ENCODE assay signal across 28 cellular contexts in genomic region chr5:43236633-43237355, GRCh38. TPM values are rescaled to one million over a fixed set of nuclear protein-coding genes. Genes with fewer than 3 reads are reported as not detected.
A peak's percentile ranks its signal among the peaks of the same experiment; 100 is the strongest.
DNase-seq lines count a peak whose midpoint lies in the region; ATAC-seq and TF ChIP-seq lines count a peak whose summit lies in the region.
"Had no signal": no experiment of that assay in that cellular context is flagged by ENCODE, and none has a peak within 500 bp of the region (broad histone marks: within the 10 kb centered on the region; RNA-seq: fewer than 3 reads in every experiment).

No MANE protein-coding gene starts in this region.

- H3K4me1 ChIP-seq in OCI-LY3 (ENCODE audit: low read length) (peaks cover 25% of the 10 kb centered on the region), mucosa of descending colon (ENCODE audit: low read depth) (peaks cover 2% of the 10 kb centered on the region)
- H3K4me1 ChIP-seq: BE2C had no signal

- no peaks in the 10 kb centered on the region for H3K9me3 ChIP-seq in OCI-LY3 (ENCODE audit: insufficient read depth, low read length)
- H3K9me3 ChIP-seq in mucosa of descending colon: no peaks in the 10 kb centered on the region
- H3K9me3 ChIP-seq: BE2C had no signal

- no peaks in the 10 kb centered on the region for H3K79me2 ChIP-seq in OCI-LY3 (ENCODE audit: low read length)

- H3K4me2 ChIP-seq in OCI-LY3 (ENCODE audit: low read length): peak overlapping the region; percentile 50

- H3K27me3 ChIP-seq in OCI-LY3 (ENCODE audit: low read depth, low read length): no peaks in the 10 kb centered on the region
- H3K27me3 ChIP-seq: BE2C had no signal

- TF ChIP-seq CTCF in OCI-LY3 (IDR thresholded peaks at IDR 0.05; ENCODE audit: low read depth, low read length): no peak
- no peak for TF ChIP-seq CTCF in epithelial cell of esophagus (IDR thresholded peaks at IDR 0.05; ENCODE audit: insufficient read depth, low read depth, low read length, missing control alignments)
- no peak for TF ChIP-seq CTCF in mucosa of descending colon (IDR thresholded peaks at IDR 0.05)

- ATAC-seq in GM18867 (IDR thresholded peaks at IDR 0.05; ENCODE audit: unreplicated experiment): peak; percentile 32
- ATAC-seq in mucosa of descending colon: peak; percentile 38
- ATAC-seq: HCT116, T-cell had no signal

- peak overlapping the region; percentile 31; the same call in 1 of the 2 replicates for H2AFZ ChIP-seq in OCI-LY3 (ENCODE audit: low read depth, low read length)

- no peaks in the 10 kb centered on the region for H3K36me3 ChIP-seq in OCI-LY3 (replicated peaks; ENCODE audit: low read depth, low read length)
- H3K36me3 ChIP-seq in mucosa of descending colon (ENCODE audit: low read depth): no peaks in the 10 kb centered on the region
- H3K36me3 ChIP-seq: BE2C had no signal

- intact Hi-C loops in mucosa of descending colon (cut with DNase I, micrococcal nuclease): no loop called here

- no peak overlapping the region for H3K9ac ChIP-seq in OCI-LY3 (ENCODE audit: low read length)

- H3K4me3 ChIP-seq in OCI-LY3 (ENCODE audit: low read length) (no peak overlapping the region), epithelial cell of esophagus (ENCODE audit: low read length) (no peak overlapping the region), mucosa of descending colon (no peak overlapping the region)

- no peak overlapping the region; the same call in 1 of the 2 replicates for H3K27ac ChIP-seq in OCI-LY3 (ENCODE audit: low read length)
- H3K27ac ChIP-seq: RWPE1 had no signal

- peak; percentile 35 for DNase-seq in epithelial cell of esophagus (ENCODE audit: low read depth)
- DNase-seq in mucosa of descending colon: peak in 1 of 3 donors; percentile 13
- no peak for DNase-seq in NCI-H510A (lab: John Stamatoyannopoulos, UW)
- DNase-seq in cortex of kidney (lab: John Stamatoyannopoulos, UW): no peak
- no peak for DNase-seq in NCI-H2107 treated with DMSO at 0.1 percent for 48 hours (lab: John Stamatoyannopoulos, UW; ENCODE audit: unreplicated experiment)
- DNase-seq: BE2C; Calu3; CD8-positive, alpha-beta memory T cell; DMS153; DND-41; GOT3; Kasumi-1; MV-4-11; NCI-H1105 treated with DMSO at 0.1 percent for 48 hours; NCI-H146; NCI-H1930; NCI-H2107; NCI-H446; NCI-H526; NCI-H82; NK-92 treated with Interleukin-12 subunit alpha and Interleukin-12 subunit beta, amount 100 ng/mL, for 24 hours; SHP77; T-cell had no signal

- H4K20me1 ChIP-seq in OCI-LY3 (ENCODE audit: insufficient read depth, low read length): no peaks in the 10 kb centered on the region

RNA-seq across cellular contexts. Expression of gene NIM1K, which starts 44.8 kb away (rescaled TPM):
- total RNA-seq in mucosa of descending colon: 1 to 10 TPM in 1 of 3 donors, under 1 TPM in 2; 0.20 to 1.5 (median 0.43) TPM
- total RNA-seq: HT-29 had no signal
